8 cellular contexts compared by ENCODE assay signal in the genomic region with DNA sequence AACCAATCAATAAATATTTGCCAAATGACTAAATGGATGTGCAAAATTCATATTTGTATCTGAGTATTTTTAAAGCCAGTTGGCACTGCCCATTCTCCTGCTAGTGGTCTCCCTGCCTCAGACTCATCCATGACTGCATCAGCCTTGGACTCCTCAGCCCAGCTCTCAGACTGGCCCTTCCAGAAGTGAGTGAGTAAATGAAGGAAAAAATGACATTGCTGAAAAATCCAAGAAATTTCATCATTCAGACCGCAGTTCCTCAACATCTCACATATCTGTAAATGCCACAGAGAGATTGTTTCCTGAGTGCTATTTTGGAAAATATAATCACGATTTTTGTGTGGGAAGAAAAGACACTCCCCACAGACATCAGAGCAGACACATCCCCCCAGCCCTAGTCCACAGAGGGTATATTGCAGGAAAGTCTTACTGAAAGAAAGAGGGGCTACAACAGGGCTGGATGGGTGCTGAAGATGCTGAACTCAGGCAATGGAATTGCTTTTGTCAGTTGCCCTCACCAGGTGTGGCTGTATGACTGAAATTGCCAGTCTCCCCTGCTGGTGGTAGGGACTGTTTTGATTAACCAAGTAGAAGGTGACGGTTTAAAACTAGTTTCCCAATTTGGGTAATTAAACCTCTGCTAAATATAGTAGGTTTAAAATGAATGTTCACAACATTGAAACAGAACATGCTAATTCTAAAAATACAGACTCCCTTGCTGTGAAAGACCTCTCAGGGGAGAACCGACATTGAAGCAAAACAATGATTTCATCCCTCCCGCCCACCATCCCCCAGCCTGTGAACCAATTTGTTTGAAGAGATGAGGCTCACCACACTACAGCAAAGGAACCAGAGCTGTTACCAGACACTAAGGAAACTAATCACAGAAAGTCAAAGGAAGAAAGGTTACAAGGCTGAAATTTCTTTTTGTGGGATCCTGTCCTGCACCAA.
DNase-seq lines count a peak whose midpoint lies in the region; ATAC-seq and TF ChIP-seq lines count a peak whose summit lies in the region.

No MANE protein-coding gene starts in this region.

- no peaks in the 10 kb centered on the region for H3K9me3 Mint-ChIP-seq in neural progenitor cell

- intact Hi-C loops in prostate gland (cut with DNase I) = no loop called here

- H3K27ac Mint-ChIP-seq in neural progenitor cell = no peak overlapping the region

- no peak overlapping the region for H2AFZ ChIP-seq in neural progenitor cell (replicated peaks)

- H3K4me1 Mint-ChIP-seq in neural progenitor cell = peaks cover 21% of the 10 kb centered on the region

- TF ChIP-seq POLR2A in prostate gland (IDR thresholded peaks at IDR 0.05) = no peak

- WGBS in prostate gland = 83% methylated on average over 5 of the region's 5 CpGs

- ATAC-seq in GM18520 (IDR thresholded peaks at IDR 0.05; ENCODE audit: unreplicated experiment) (peak; percentile 88), HG02642 (IDR thresholded peaks at IDR 0.05; ENCODE audit: poor library complexity, unreplicated experiment) (peak; percentile 89)

- H3K9me3 ChIP-seq in neural progenitor cell (ENCODE audit: low read depth) (no peaks in the 10 kb centered on the region), prostate gland (no peaks in the 10 kb centered on the region)

- H3K27me3 ChIP-seq in neural progenitor cell (no peaks in the 10 kb centered on the region), prostate gland (replicated peaks; ENCODE audit: insufficient read depth) (no peaks in the 10 kb centered on the region)

- no peaks in the 10 kb centered on the region for H3K79me2 ChIP-seq in neural progenitor cell (ENCODE audit: low read depth)

- H3K4me2 ChIP-seq in neural progenitor cell = peak overlapping the region; percentile 28

- DNase-seq in OCI-M1 (lab: John Stamatoyannopoulos, UW) (peak; percentile 70), neural progenitor cell (ENCODE audit: low spot score) (peak; percentile 13), NCI-H1105 (lab: John Stamatoyannopoulos, UW) (no peak), NCI-H1436 (lab: John Stamatoyannopoulos, UW) (no peak), NCI-H2227 treated with DMSO at 0.1 percent for 48 hours (lab: John Stamatoyannopoulos, UW) (no peak), prostate gland (ENCODE audit: low spot score) (no peak)

- H3K27ac ChIP-seq in neural progenitor cell = peak overlapping the region; percentile 18
- H3K27ac ChIP-seq in prostate gland = no peak overlapping the region

- no peak overlapping the region for H3K4me3 Mint-ChIP-seq in neural progenitor cell

- H3K9ac ChIP-seq in neural progenitor cell = no peak overlapping the region

- no peaks in the 10 kb centered on the region for H3F3A ChIP-seq in neural progenitor cell (ENCODE audit: low read depth)

- H3K36me3 ChIP-seq in neural progenitor cell (no peaks in the 10 kb centered on the region), prostate gland (no peaks in the 10 kb centered on the region)

- H3K4me1 ChIP-seq in neural progenitor cell (peaks cover 13% of the 10 kb centered on the region), prostate gland (replicated peaks) (no peaks in the 10 kb centered on the region)

- peaks cover 2% of the 10 kb centered on the region for H3K27me3 Mint-ChIP-seq in neural progenitor cell (ENCODE audit: insufficient read depth, low read depth)

- no peak for TF ChIP-seq CTCF in neural progenitor cell (IDR thresholded peaks at IDR 0.05)
- no peak for TF ChIP-seq CTCF in prostate gland (IDR thresholded peaks at IDR 0.05)

- no peaks in the 10 kb centered on the region for H3K36me3 Mint-ChIP-seq in neural progenitor cell

- H3K4me3 ChIP-seq in neural progenitor cell (no peak overlapping the region), prostate gland (no peak overlapping the region)

- no peaks in the 10 kb centered on the region for H4K20me1 ChIP-seq in neural progenitor cell (ENCODE audit: low read depth)

Comparison
In these comparisons a context has a peak if more than half of its experiments do, and no peak if none do; other contexts are left out.
1. DNase-seq: peak in OCI-M1 (single experiment) and neural progenitor cell (single experiment); none in NCI-H1105 (single experiment), NCI-H1436 (single experiment), NCI-H2227 treated with DMSO at 0.1 percent for 48 hours (single experiment) and prostate gland (single experiment).